9 cellular contexts compared by ENCODE assay signal in the genomic region with DNA sequence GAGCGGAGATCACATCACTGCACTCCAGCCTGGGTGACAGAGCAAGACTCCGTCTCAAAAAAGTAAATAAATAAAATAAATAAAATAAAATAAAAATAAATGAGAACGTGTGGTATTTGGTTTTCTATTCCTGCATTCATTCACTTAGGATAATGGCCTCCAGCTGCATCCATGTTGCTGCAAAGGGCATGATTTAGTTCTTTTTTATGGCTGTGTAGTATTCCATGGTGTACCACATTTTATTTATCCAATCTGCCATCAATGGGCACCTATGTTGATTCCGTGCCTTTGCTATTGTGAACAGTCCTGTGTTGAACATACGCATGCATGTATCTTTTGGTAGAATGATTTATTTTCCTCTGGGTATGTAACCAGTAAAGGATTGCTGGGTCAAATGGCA. TPM values are rescaled to one million over a fixed set of nuclear protein-coding genes. Genes with fewer than 3 reads are reported as not detected.
"Had no signal": no experiment of that assay in that cellular context is flagged by ENCODE, and none has a peak within 500 bp of the region (broad histone marks: within the 10 kb centered on the region; RNA-seq: fewer than 3 reads in every experiment).

No MANE protein-coding gene starts in this region.

- ATAC-seq: GM12878 had no signal

- FAIRE-seq: G401.6, GM12878, GM12891, GM12892, GM18507, GM19239 had no signal

- DNase-seq: GDM1, GF-D8 had no signal

- H3K4me3 ChIP-seq: GM12878 had no signal

RNA-seq across cellular contexts. Expression of a gene that starts 8.8 kb away (rescaled TPM):
- total RNA-seq: G401, GM12878 had no signal
- polyA plus RNA-seq: GM12878 had no signal
